ENCODE assay signal across 8 cellular contexts in genomic region chr13:110734561-110734960, GRCh38.
"Had no signal": no experiment of that assay in that cellular context is flagged by ENCODE, and none has a peak within 500 bp of the region (broad histone marks: within the 10 kb centered on the region; RNA-seq: fewer than 3 reads in every experiment).

No MANE protein-coding gene starts in this region.

- H3K4me3 ChIP-seq: GM12878 had no signal

- FAIRE-seq: G401.6, GM12878, GM12891, GM12892, GM18507, GM19239 had no signal

- ATAC-seq: GM12878 had no signal

- DNase-seq: GDM1, GF-D8 had no signal
